ENCODE assay signal across 20 cellular contexts in genomic region chr11:15883349-15883961, GRCh38.
DNase-seq lines count a peak whose midpoint lies in the region; ATAC-seq lines count a peak whose summit lies in the region.
"Had no signal": no experiment of that assay in that cellular context is flagged by ENCODE, and none has a peak within 500 bp of the region (broad histone marks: within the 10 kb centered on the region; RNA-seq: fewer than 3 reads in every experiment).

No MANE protein-coding gene starts in this region.

- H4K91ac ChIP-seq in trophoblast cell (ENCODE audit: low read depth, low read length), result peak overlapping the region; percentile 51

- H3K36me3 ChIP-seq in trophoblast cell (ENCODE audit: control insufficient read depth in 1 of 2, insufficient read depth in 2 of 2, low read length in 2 of 2) (no peaks in the 10 kb centered on the region), aorta (ENCODE audit: control insufficient read depth in 1 of 2, insufficient read depth in 2 of 2, low read length in 1 of 2) (no peaks in the 10 kb centered on the region), H7 (replicated peaks; ENCODE audit: control insufficient read depth, insufficient read depth, low read length) (no peaks in the 10 kb centered on the region)
- H3K36me3 ChIP-seq: Peyer's patch, sigmoid colon had no signal

- intact Hi-C loops in left cardiac atrium (cut with DNase I) (no loop called here), aorta (cut with DNase I) (no loop called here)

- H2AK5ac ChIP-seq in trophoblast cell (ENCODE audit: low read length), result no peak overlapping the region

- H3K18ac ChIP-seq in trophoblast cell (ENCODE audit: low read length), result no peak overlapping the region

- H3K4me3 ChIP-seq in trophoblast cell (ENCODE audit: low read depth, low read length), result no peak overlapping the region
- H3K4me3 ChIP-seq in aorta (ENCODE audit: low read length in 2 of 2), result no peak overlapping the region
- no peak overlapping the region for H3K4me3 ChIP-seq in H7 (ENCODE audit: insufficient read depth, low read depth, low read length)
- H3K4me3 ChIP-seq: Peyer's patch, sigmoid colon had no signal

- no peak overlapping the region for H2AFZ ChIP-seq in trophoblast cell (ENCODE audit: insufficient read depth, low read length, poor library complexity)
- H2AFZ ChIP-seq: parathyroid adenoma had no signal

- peak overlapping the region; percentile 20 for H2BK120ac ChIP-seq in trophoblast cell (ENCODE audit: insufficient read depth, low read length, poor library complexity)

- ATAC-seq in left cardiac atrium, result peak; percentile 44 to 75
- peak; percentile 30 for ATAC-seq in aorta (ENCODE audit: low FRiP score)
- ATAC-seq: activated CD8-positive, alpha-beta T cell treated with anti-CD3 and anti-CD28 coated beads for 36 hours; natural killer cell treated with Interleukin-12 subunit alpha and Interleukin-12 subunit beta and Interleukin-15 and Interleukin-18, amount 100 ng/mL, for 72 hours had no signal

- peak overlapping the region; percentile 74 for H2BK12ac ChIP-seq in trophoblast cell (ENCODE audit: low read length)

- H3K9ac ChIP-seq in trophoblast cell (ENCODE audit: low read length), result no peak overlapping the region
- H3K9ac ChIP-seq: parathyroid adenoma had no signal

- H3K23ac ChIP-seq in trophoblast cell (ENCODE audit: low read length), result no peak overlapping the region

- no peak overlapping the region for H3K4me2 ChIP-seq in trophoblast cell (ENCODE audit: low read length)

- H3K4me1 ChIP-seq in trophoblast cell (ENCODE audit: control insufficient read depth in 1 of 2, insufficient read depth in 2 of 2, low read length in 2 of 2) (peaks cover 14 to 28% of the 10 kb centered on the region in 2 experiments), aorta (ENCODE audit: control insufficient read depth in 1 of 2, insufficient read depth in 2 of 2, low read length in 2 of 2) (no peaks in the 10 kb centered on the region)
- H3K4me1 ChIP-seq: parathyroid adenoma, Peyer's patch had no signal

- H3K27me3 ChIP-seq in trophoblast cell (ENCODE audit: insufficient read depth, low read length) (no peaks in the 10 kb centered on the region), aorta (ENCODE audit: control insufficient read depth in 1 of 2, insufficient read depth in 2 of 2, low read length in 1 of 2) (no peaks in the 10 kb centered on the region), H7 (ENCODE audit: control insufficient read depth, insufficient read depth, low read length) (no peaks in the 10 kb centered on the region)
- H3K27me3 ChIP-seq: Peyer's patch had no signal

- H2BK5ac ChIP-seq in trophoblast cell (ENCODE audit: low read depth, low read length, poor library complexity), result no peak overlapping the region

- peak overlapping the region; percentile 84 for H3K27ac ChIP-seq in caudate nucleus (ENCODE audit: low read depth, low read length)
- peak overlapping the region; percentile 53 for H3K27ac ChIP-seq in trophoblast cell (ENCODE audit: low read depth, low read length)
- no peak overlapping the region for H3K27ac ChIP-seq in aorta (ENCODE audit: low read depth in 1 of 2, low read length in 2 of 2)
- H3K27ac ChIP-seq: parathyroid adenoma, Peyer's patch, sigmoid colon had no signal

- H3K14ac ChIP-seq in trophoblast cell (ENCODE audit: low read length), result no peak overlapping the region

- no peak overlapping the region for H4K12ac ChIP-seq in trophoblast cell (ENCODE audit: low read depth, low read length)

- no CpG with 5 or more reads among the region's 7 CpGs for WGBS in trophoblast cell (ENCODE audit: extremely low coverage, insufficient coverage, insufficient read length)
- WGBS in aorta, 2 donors, result 37 to 39% methylated on average over 7 of the region's 7 CpGs

- H3K4ac ChIP-seq in trophoblast cell (ENCODE audit: low read depth, low read length), result no peak overlapping the region

- H3K9me3 ChIP-seq in trophoblast cell (ENCODE audit: insufficient read depth, low read depth, low read length), result no peaks in the 10 kb centered on the region
- no peaks in the 10 kb centered on the region for H3K9me3 ChIP-seq in aorta (ENCODE audit: control insufficient read depth, low read length)
- H3K9me3 ChIP-seq: Peyer's patch, sigmoid colon had no signal

- no peaks in the 10 kb centered on the region for H3K79me2 ChIP-seq in trophoblast cell (ENCODE audit: control insufficient read depth, insufficient read depth, low read length, poor library complexity)
- H3K79me2 ChIP-seq: parathyroid adenoma had no signal

- DNase-seq in caudate nucleus (lab: John Stamatoyannopoulos, UW), result peak in 1 of 61 donors; percentile 54
- no peak for DNase-seq in left cardiac atrium
- no peak for DNase-seq in trophoblast cell
- no peak for DNase-seq in aorta
- no peak for DNase-seq in NCI-H524 treated with DMSO at 0.1 percent for 48 hours (lab: John Stamatoyannopoulos, UW)
- no peak for DNase-seq in effector CD4-positive, alpha-beta T cell
- DNase-seq in H7, result no peak
- DNase-seq: activated CD4-positive, CD25-positive, alpha-beta regulatory T cell treated with anti-CD3 and anti-CD28 coated beads, Interleukin-2, amount 50 U/mL, for 72 hours; activated CD8-positive, alpha-beta T cell treated with anti-CD3 and anti-CD28 coated beads for 36 hours; activated effector memory CD4-positive, alpha-beta T cell treated with Interleukin-2 at 50 U/mL for 16 hours; activated T-cell treated with anti-CD3 and anti-CD28 coated beads for 4 hours; Calu3; DND-41; NCI-H1436 treated with DMSO at 0.1 percent for 48 hours; NCI-H510A; Peyer's patch; sigmoid colon; stimulated activated CD8-positive, alpha-beta memory T cell treated with anti-CD3 and anti-CD28 coated beads, Interleukin-4, amount 100 ng/mL, for 48 hours had no signal

- no peak overlapping the region for H4K8ac ChIP-seq in trophoblast cell (ENCODE audit: low read depth, low read length)

- H3K79me1 ChIP-seq in trophoblast cell (ENCODE audit: low read length), result peaks cover 19% of the 10 kb centered on the region

Comparison
In these comparisons a context has a peak if more than half of its experiments do, and no peak if none do; other contexts are left out.
1. H3K27ac ChIP-seq: peak in caudate nucleus (single experiment) and trophoblast cell (single experiment); none in aorta (0 of 2).